14 cellular contexts compared by ENCODE assay signal in genomic region chr13:27556109-27556508, GRCh38.
DNase-seq lines count a peak whose midpoint lies in the region; ATAC-seq and TF ChIP-seq lines count a peak whose summit lies in the region.
"Had no signal": no experiment of that assay in that cellular context is flagged by ENCODE, and none has a peak within 500 bp of the region (broad histone marks: within the 10 kb centered on the region; RNA-seq: fewer than 3 reads in every experiment).

No MANE protein-coding gene starts in this region.

- H3K27me3 Mint-ChIP-seq in stimulated activated memory B cell treated with anti-CD40 and anti-IgM and Interleukin-4, amounts not matched to agents 10 μg/mL and 1 μg/mL and 100 μg/mL, for 72 hours, result no peaks in the 10 kb centered on the region
- H3K27me3 Mint-ChIP-seq: activated naive CD8-positive, alpha-beta T cell treated with anti-CD3 and anti-CD28 coated beads, Interleukin-2, amount 50 U/mL, for 24 hours had no signal

- no peak overlapping the region for H3K4me3 ChIP-seq in psoas muscle

- TF ChIP-seq POLR2A in erythroblast (IDR thresholded peaks at IDR 0.05; ENCODE audit: low read length), result no peak

- H3K27ac ChIP-seq in psoas muscle, result no peak overlapping the region

- no peaks in the 10 kb centered on the region for H3K27me3 ChIP-seq in psoas muscle (ENCODE audit: insufficient read depth in 3 of 3, low read length in 2 of 3)

- no peaks in the 10 kb centered on the region for H3K9me3 Mint-ChIP-seq in stimulated activated memory B cell treated with anti-CD40 and anti-IgM and Interleukin-4, amounts not matched to agents 10 μg/mL and 1 μg/mL and 100 μg/mL, for 72 hours
- H3K9me3 Mint-ChIP-seq: activated naive CD8-positive, alpha-beta T cell treated with anti-CD3 and anti-CD28 coated beads, Interleukin-2, amount 50 U/mL, for 24 hours had no signal

- intact Hi-C loops in psoas muscle (cut with DNase I), result no loop called here

- 48 to 56% (median 53%) methylated on average over 2 of the region's 2 CpGs for WGBS in psoas muscle, 3 donors

- peak; percentile 35 for TF ChIP-seq CTCF in psoas muscle (IDR thresholded peaks at IDR 0.05)

- DNase-seq in GDM1 (lab: John Stamatoyannopoulos, UW) (peak; percentile 11), NCI-H460 (ENCODE audit: extremely low read depth, low read depth) (peak; percentile 24), erythroblast (lab: John Stamatoyannopoulos, UW) (peak; percentile 3 to 27), psoas muscle (peak in 1 of 2 donors; percentile 49), NCI-H69 (lab: John Stamatoyannopoulos, UW) (no peak), SW480 (ENCODE audit: low spot score) (no peak)
- DNase-seq: activated naive CD8-positive, alpha-beta T cell treated with anti-CD3 and anti-CD28 coated beads, Interleukin-2, amount 50 U/mL, for 24 hours; DND-41; GOT3; Kasumi-1; NCI-H510A treated with DMSO at 0.1 percent for 48 hours; occipital lobe had no signal

- no peak overlapping the region for H3K27ac Mint-ChIP-seq in stimulated activated memory B cell treated with anti-CD40 and anti-IgM and Interleukin-4, amounts not matched to agents 10 μg/mL and 1 μg/mL and 100 μg/mL, for 72 hours
- H3K27ac Mint-ChIP-seq: activated naive CD8-positive, alpha-beta T cell treated with anti-CD3 and anti-CD28 coated beads, Interleukin-2, amount 50 U/mL, for 24 hours had no signal

- no peaks in the 10 kb centered on the region for H3K4me1 Mint-ChIP-seq in stimulated activated memory B cell treated with anti-CD40 and anti-IgM and Interleukin-4, amounts not matched to agents 10 μg/mL and 1 μg/mL and 100 μg/mL, for 72 hours

- H3K9me3 ChIP-seq in psoas muscle, result no peaks in the 10 kb centered on the region

- peaks cover 5 to 51% of the 10 kb centered on the region in 2 donors for H3K36me3 ChIP-seq in psoas muscle (ENCODE audit: insufficient read depth in 1 of 2, low read depth in 1 of 2)

- no peak overlapping the region for H3K4me3 Mint-ChIP-seq in stimulated activated memory B cell treated with anti-CD40 and anti-IgM and Interleukin-4, amounts not matched to agents 10 μg/mL and 1 μg/mL and 100 μg/mL, for 72 hours
- H3K4me3 Mint-ChIP-seq: activated naive CD8-positive, alpha-beta T cell treated with anti-CD3 and anti-CD28 coated beads, Interleukin-2, amount 50 U/mL, for 24 hours had no signal

- ATAC-seq in psoas muscle, result peak in 2 of 4 donors; percentile 67 to 68
- no peak for ATAC-seq in HG03039 (IDR thresholded peaks at IDR 0.05; ENCODE audit: unreplicated experiment)
- no peak for ATAC-seq in stimulated activated memory B cell treated with anti-CD40 and anti-IgM and Interleukin-4, amounts not matched to agents 10 μg/mL and 1 μg/mL and 100 μg/mL, for 72 hours
- ATAC-seq: activated naive CD8-positive, alpha-beta T cell treated with anti-CD3 and anti-CD28 coated beads, Interleukin-2, amount 50 U/mL, for 24 hours had no signal

- peaks cover 35% of the 10 kb centered on the region for H3K36me3 Mint-ChIP-seq in stimulated activated memory B cell treated with anti-CD40 and anti-IgM and Interleukin-4, amounts not matched to agents 10 μg/mL and 1 μg/mL and 100 μg/mL, for 72 hours

- H3K4me1 ChIP-seq in psoas muscle, result no peaks in the 10 kb centered on the region

Comparison
In these comparisons a context has a peak if more than half of its experiments do, and no peak if none do; other contexts are left out.
1. DNase-seq: peak in GDM1 (single experiment), NCI-H460 (single experiment) and erythroblast (2 of 2); none in NCI-H69 (single experiment) and SW480 (single experiment).